ENCODE assay signal across 8 cellular contexts in the genomic region with DNA sequence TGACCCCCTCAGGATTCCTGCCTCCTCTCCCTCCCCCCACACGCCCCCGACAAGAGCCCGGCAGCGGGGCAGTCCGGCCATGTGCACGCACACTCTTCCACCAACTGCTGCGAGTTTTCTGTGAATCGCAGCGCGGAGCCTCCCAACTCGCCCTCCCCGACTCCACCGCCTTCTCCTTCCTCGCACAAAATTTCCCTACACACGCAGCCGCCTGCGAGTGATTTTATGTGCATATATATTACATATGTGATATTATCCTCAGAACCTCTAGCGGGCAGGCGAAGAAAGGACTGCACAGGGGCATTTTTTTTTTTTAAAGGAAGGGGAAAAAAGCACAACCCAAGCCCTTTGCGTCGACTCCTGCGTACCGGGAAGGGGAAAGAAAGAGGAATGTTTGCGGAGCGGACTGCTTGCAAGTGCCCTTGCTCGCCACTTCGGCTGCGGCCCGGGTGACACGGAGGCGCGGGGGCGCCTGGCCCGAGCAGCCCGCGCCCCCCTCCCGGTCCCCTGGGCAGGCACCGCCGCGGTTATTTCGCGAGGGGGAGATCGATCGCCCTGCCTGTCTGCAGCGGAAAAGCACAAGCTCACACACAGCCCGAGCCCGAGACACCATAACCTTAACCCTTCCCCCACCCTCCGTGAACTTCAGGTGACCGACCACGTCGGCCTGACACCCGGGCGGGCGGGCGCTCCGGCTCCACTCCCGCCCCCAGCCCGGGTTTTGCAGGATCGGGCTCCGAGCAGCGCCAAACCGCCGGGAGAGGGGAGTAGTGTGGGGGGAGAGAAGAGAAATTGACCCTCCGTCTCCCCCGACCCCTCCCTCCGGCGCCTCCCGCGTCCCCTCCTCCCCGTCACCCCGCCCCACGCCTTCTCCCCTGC. TPM values are rescaled to one million over a fixed set of nuclear protein-coding genes. Genes with fewer than 3 reads are reported as not detected.
DNase-seq lines count a peak whose midpoint lies in the region; TF ChIP-seq lines count a peak whose summit lies in the region.

No MANE protein-coding gene starts in this region.

- H3K4me3 ChIP-seq in osteoblast (ENCODE audit: insufficient read depth, low read length) (peak overlapping the region; percentile 81), tibial artery (peak overlapping the region; percentile 82 to 95)

- intact Hi-C loops in tibial artery (cut with DNase I; ENCODE audit: low total_unique reads), result loop anchor here (5.0 to 10.0 kb wide), 4 partner anchors 52 to 762 kb away; partner anchors contain the start of gene MMAA

- H3K4me3 Mint-ChIP-seq in activated naive CD4-positive, alpha-beta T cell treated with anti-CD3 and anti-CD28 coated beads, Interleukin-2, amount 10 ng/mL, durations not matched to agents 7 days and 5 days, result peak overlapping the region; percentile 98

- H4K20me1 ChIP-seq in osteoblast (ENCODE audit: insufficient read depth, low read length), result no peaks in the 10 kb centered on the region

- peaks cover 50% of the 10 kb centered on the region for H3K79me2 ChIP-seq in osteoblast (ENCODE audit: insufficient read depth, low read length)

- DNase-seq in DMS153 treated with DMSO at 0.1 percent for 48 hours (lab: John Stamatoyannopoulos, UW; ENCODE audit: unreplicated experiment) (peak; percentile 33), GM20000 (ENCODE audit: low spot score) (peak; percentile 87), HT-29 (ENCODE audit: low spot score) (peak; percentile 87), glomerular visceral epithelial cell (ENCODE audit: extremely low spot score) (peak; percentile 83), osteoblast (ENCODE audit: insufficient read length, low spot score, missing footprints) (peak; percentile 94), tibial artery (peak; percentile 51 to 85)
- DNase-seq in activated naive CD4-positive, alpha-beta T cell treated with anti-CD3 and anti-CD28 coated beads, Interleukin-2, amount 10 ng/mL, durations not matched to agents 7 days and 5 days, result peak; percentile 76

- no peaks in the 10 kb centered on the region for H3K36me3 ChIP-seq in osteoblast (ENCODE audit: insufficient read depth, low read length)
- H3K36me3 ChIP-seq in tibial artery, result no peaks in the 10 kb centered on the region

- peak; percentile 42 for TF ChIP-seq POLR2A in Raji (IDR thresholded peaks at IDR 0.05; ENCODE audit: insufficient read depth, low read depth, low read length)

- H3K4me2 ChIP-seq in osteoblast (ENCODE audit: insufficient read depth, low read length), result peak overlapping the region; percentile 90

- H3K27ac ChIP-seq in osteoblast (ENCODE audit: low read depth, low read length), result peak overlapping the region; percentile 76
- peak overlapping the region; percentile 92 to 99 for H3K27ac ChIP-seq in tibial artery

- peak overlapping the region; percentile 88 for H3K27ac Mint-ChIP-seq in activated naive CD4-positive, alpha-beta T cell treated with anti-CD3 and anti-CD28 coated beads, Interleukin-2, amount 10 ng/mL, durations not matched to agents 7 days and 5 days

- H3K4me1 ChIP-seq in osteoblast (ENCODE audit: insufficient read depth, low read length), result peaks cover 31% of the 10 kb centered on the region
- peaks cover 0 to 44% (median 22%) of the 10 kb centered on the region in 4 donors for H3K4me1 ChIP-seq in tibial artery

- H3K9me3 ChIP-seq in osteoblast (ENCODE audit: low read depth, low read length) (no peaks in the 10 kb centered on the region), tibial artery (no peaks in the 10 kb centered on the region)

- TF ChIP-seq CTCF in GM20000 (IDR thresholded peaks at IDR 0.05; ENCODE audit: extremely low read depth, missing control alignments) (no peak), osteoblast (IDR thresholded peaks at IDR 0.05; ENCODE audit: extremely low read depth, low read depth, low read length) (peak; percentile 40), tibial artery (IDR thresholded peaks at IDR 0.05) (peak; percentile 13 to 18)

- H3K27me3 ChIP-seq in osteoblast (ENCODE audit: insufficient read depth, low read length) (no peaks in the 10 kb centered on the region), tibial artery (no peaks in the 10 kb centered on the region)

- H3K4me1 Mint-ChIP-seq in activated naive CD4-positive, alpha-beta T cell treated with anti-CD3 and anti-CD28 coated beads, Interleukin-2, amount 10 ng/mL, durations not matched to agents 7 days and 5 days, result peaks cover 29% of the 10 kb centered on the region

- H2AFZ ChIP-seq in osteoblast (ENCODE audit: low read length), result peak overlapping the region; percentile 86

- CTCF ChIA-PET in activated naive CD4-positive, alpha-beta T cell treated with anti-CD3 and anti-CD28 coated beads, Interleukin-2, amount 10 ng/mL, durations not matched to agents 7 days and 5 days (lab: Charles Lee), result interaction anchor here (1.1 kb wide), 1 partner anchor 10 kb away, joined by 4 read pairs; no protein-coding TSS in a partner anchor

- H3K27me3 Mint-ChIP-seq in activated naive CD4-positive, alpha-beta T cell treated with anti-CD3 and anti-CD28 coated beads, Interleukin-2, amount 10 ng/mL, durations not matched to agents 7 days and 5 days, result peaks cover 21% of the 10 kb centered on the region

- H3K36me3 Mint-ChIP-seq in activated naive CD4-positive, alpha-beta T cell treated with anti-CD3 and anti-CD28 coated beads, Interleukin-2, amount 10 ng/mL, durations not matched to agents 7 days and 5 days, result peaks cover 12% of the 10 kb centered on the region

- H3K9me3 Mint-ChIP-seq in activated naive CD4-positive, alpha-beta T cell treated with anti-CD3 and anti-CD28 coated beads, Interleukin-2, amount 10 ng/mL, durations not matched to agents 7 days and 5 days, result no peaks in the 10 kb centered on the region

RNA-seq across cellular contexts. Expression of gene ZNF827, which starts 2.2 kb away (rescaled TPM):
- total RNA-seq in HT-29 (2014; rRNA removed; shearing (Covaris generic)), result 4.8 and 10.6 TPM in 2 replicates
- total RNA-seq in osteoblast, result 16.3 and 20.0 TPM in 2 replicates

Comparison
In these comparisons a context has a peak if more than half of its experiments do, and no peak if none do; other contexts are left out.
1. Peak in every context shown above with its lines: DNase-seq, H3K4me3 ChIP-seq and H3K27ac ChIP-seq.
2. DNase-seq: peak in every context shown above with its lines; median percentile 94 in osteoblast; 87 in GM20000; 87 in HT-29; 83 in glomerular visceral epithelial cell; 76 in activated naive CD4-positive, alpha-beta T cell treated with anti-CD3 and anti-CD28 coated beads, Interleukin-2, amount 10 ng/mL, durations not matched to agents 7 days and 5 days; 68 in tibial artery; 33 in DMS153 treated with DMSO at 0.1 percent for 48 hours.